ENCODE assay signal across 2 cellular contexts in the genomic region with DNA sequence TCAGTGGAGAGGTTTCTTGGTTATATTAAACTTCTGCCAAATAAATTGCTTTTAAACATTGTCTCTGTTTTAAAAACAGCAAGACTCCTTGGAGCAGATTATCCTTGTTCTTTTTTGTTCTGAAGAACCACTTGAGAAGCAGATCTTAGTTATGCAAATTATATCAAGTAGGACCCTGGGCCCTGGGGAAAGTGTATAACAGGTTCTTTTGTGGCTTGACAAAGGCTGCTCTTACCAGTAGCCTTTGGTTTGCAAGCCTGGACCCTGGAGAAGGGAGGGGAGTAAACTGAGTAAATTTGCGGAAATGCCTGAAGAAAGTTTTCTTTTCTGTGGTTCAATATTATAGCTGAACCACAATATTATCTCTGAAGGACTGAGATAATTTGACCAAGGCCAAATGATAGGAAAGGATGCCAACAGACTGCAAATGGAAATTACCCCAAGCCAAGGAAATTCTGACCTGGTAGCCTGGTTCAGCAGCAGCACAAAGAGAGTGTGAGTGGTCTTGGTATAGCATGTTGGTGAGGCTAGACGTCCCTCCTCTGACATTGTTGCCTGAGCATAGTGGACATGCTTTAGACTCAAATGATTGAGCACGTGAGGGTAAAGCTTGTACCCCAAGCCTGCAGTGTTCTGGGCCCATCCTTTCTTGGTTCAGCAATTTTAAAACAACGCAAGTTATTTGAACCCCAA.
TF ChIP-seq lines count a peak whose summit lies in the region.

No MANE protein-coding gene starts in this region.

TF ChIP-seq in GM23338, 12 proteins besides CTCF, POLR2A, EP300 and RAD21 (continues in another document):
- TF ChIP-seq, protein P1, sequence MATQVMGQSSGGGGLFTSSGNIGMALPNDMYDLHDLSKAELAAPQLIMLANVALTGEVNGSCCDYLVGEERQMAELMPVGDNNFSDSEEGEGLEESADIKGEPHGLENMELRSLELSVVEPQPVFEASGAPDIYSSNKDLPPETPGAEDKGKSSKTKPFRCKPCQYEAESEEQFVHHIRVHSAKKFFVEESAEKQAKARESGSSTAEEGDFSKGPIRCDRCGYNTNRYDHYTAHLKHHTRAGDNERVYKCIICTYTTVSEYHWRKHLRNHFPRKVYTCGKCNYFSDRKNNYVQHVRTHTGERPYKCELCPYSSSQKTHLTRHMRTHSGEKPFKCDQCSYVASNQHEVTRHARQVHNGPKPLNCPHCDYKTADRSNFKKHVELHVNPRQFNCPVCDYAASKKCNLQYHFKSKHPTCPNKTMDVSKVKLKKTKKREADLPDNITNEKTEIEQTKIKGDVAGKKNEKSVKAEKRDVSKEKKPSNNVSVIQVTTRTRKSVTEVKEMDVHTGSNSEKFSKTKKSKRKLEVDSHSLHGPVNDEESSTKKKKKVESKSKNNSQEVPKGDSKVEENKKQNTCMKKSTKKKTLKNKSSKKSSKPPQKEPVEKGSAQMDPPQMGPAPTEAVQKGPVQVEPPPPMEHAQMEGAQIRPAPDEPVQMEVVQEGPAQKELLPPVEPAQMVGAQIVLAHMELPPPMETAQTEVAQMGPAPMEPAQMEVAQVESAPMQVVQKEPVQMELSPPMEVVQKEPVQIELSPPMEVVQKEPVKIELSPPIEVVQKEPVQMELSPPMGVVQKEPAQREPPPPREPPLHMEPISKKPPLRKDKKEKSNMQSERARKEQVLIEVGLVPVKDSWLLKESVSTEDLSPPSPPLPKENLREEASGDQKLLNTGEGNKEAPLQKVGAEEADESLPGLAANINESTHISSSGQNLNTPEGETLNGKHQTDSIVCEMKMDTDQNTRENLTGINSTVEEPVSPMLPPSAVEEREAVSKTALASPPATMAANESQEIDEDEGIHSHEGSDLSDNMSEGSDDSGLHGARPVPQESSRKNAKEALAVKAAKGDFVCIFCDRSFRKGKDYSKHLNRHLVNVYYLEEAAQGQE (IDR thresholded peaks at IDR 0.05; ENCODE audit: unreplicated experiment), result no peak
- TF ChIP-seq JUNB (IDR thresholded peaks at IDR 0.05; ENCODE audit: unreplicated experiment) (no peak), EZH2phosphoT487 (IDR thresholded peaks at IDR 0.05; ENCODE audit: unreplicated experiment) (no peak), NANOG (IDR thresholded peaks at IDR 0.05; ENCODE audit: borderline replicate concordance) (peak; percentile 54; the same call in 1 of the 2 replicates), CREB1 (CRISPR knock-in tag; IDR thresholded peaks at IDR 0.05; ENCODE audit: low read depth) (no peak), STAT1 (IDR thresholded peaks at IDR 0.05; ENCODE audit: unreplicated experiment) (no peak), POLR2AphosphoS5 (IDR thresholded peaks at IDR 0.05; ENCODE audit: low read depth) (no peak), EZH2 (IDR thresholded peaks at IDR 0.05; ENCODE audit: low read depth, unreplicated experiment) (no peak)
- TF ChIP-seq, protein P2, sequence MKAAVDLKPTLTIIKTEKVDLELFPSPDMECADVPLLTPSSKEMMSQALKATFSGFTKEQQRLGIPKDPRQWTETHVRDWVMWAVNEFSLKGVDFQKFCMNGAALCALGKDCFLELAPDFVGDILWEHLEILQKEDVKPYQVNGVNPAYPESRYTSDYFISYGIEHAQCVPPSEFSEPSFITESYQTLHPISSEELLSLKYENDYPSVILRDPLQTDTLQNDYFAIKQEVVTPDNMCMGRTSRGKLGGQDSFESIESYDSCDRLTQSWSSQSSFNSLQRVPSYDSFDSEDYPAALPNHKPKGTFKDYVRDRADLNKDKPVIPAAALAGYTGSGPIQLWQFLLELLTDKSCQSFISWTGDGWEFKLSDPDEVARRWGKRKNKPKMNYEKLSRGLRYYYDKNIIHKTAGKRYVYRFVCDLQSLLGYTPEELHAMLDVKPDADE (IDR thresholded peaks at IDR 0.05), result no peak

TF ChIP-seq in H1, 55 proteins besides CTCF, POLR2A, EP300 and RAD21:
- TF ChIP-seq SIN3A (conservative IDR thresholded peaks at IDR 0.05 in 1 of 2, IDR thresholded peaks at IDR 0.05 in 1 of 2; ENCODE audit: low read depth in 1 of 2, low read length in 2 of 2) (no peak), HDAC2 (IDR thresholded peaks at IDR 0.05; ENCODE audit: borderline replicate concordance in 1 of 2, low read depth in 2 of 2, low read length in 2 of 2) (peak in 1 of 2 experiments; percentile 53; a peak in 1 of 4 replicates), CBX5 (IDR thresholded peaks at IDR 0.05; ENCODE audit: low read depth, low read length) (no peak), EZH2 (IDR thresholded peaks at IDR 0.05; ENCODE audit: low read depth, low read length, severe bottlenecking) (no peak), NANOG (IDR thresholded peaks at IDR 0.05; ENCODE audit: insufficient read depth, low read depth, low read length, poor library complexity, severe bottlenecking) (peak; percentile 73), SIX5 (IDR thresholded peaks at IDR 0.05; ENCODE audit: low read depth, low read length) (no peak)
